ENCODE assay signal across 10 cellular contexts in the genomic region with DNA sequence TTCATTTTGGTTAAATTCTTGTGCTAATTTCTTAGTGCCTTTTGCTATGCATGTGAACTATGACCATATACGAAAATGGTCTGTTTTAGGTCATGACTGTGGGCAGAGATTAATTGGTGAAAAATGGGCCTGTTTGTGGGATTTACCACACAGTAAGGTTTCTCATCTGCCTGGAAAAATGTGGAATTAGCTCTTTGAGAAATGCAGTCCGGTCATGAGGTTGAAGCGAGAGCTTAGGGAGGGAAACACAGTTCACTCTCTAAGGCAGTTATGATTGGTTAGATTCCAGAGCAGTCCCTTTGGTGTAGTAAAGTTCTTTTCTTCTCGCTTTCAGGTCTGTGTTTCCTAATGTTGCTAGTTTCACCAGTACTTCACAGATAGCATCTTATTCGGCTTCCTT. TPM values are rescaled to one million over a fixed set of nuclear protein-coding genes. Genes with fewer than 3 reads are reported as not detected.
A peak's percentile ranks its signal among the peaks of the same experiment; 100 is the strongest.
DNase-seq lines count a peak whose midpoint lies in the region; ATAC-seq, FAIRE-seq and TF ChIP-seq lines count a peak whose summit lies in the region.
"Had no signal": no experiment of that assay in that cellular context is flagged by ENCODE, and none has a peak within 500 bp of the region (broad histone marks: within the 10 kb centered on the region; RNA-seq: fewer than 3 reads in every experiment).

No MANE protein-coding gene starts in this region.

- H3F3A ChIP-seq in smooth muscle cell (ENCODE audit: low read depth), result no peaks in the 10 kb centered on the region

- peak overlapping the region; percentile 83 for H3K4me3 Mint-ChIP-seq in activated CD4-positive, alpha-beta T cell treated with anti-CD3 and anti-CD28 coated beads, Interleukin-2, amount 10 ng/mL, durations not matched to agents 24 days and 14 days

- intact Hi-C loops in activated CD4-positive, alpha-beta T cell treated with anti-CD3 and anti-CD28 coated beads, Interleukin-2, amount 10 ng/mL, durations not matched to agents 24 days and 14 days (cut with micrococcal nuclease), result loop anchor here (2.0 to 10.0 kb wide), 2 partner anchors 106 to 308 kb away; no protein-coding TSS in a partner anchor

- no peak overlapping the region for H3K27ac ChIP-seq in SK-N-MC
- no peak overlapping the region for H3K27ac ChIP-seq in smooth muscle cell (ENCODE audit: low read depth)
- H3K27ac ChIP-seq: cardiac muscle cell had no signal

- H3K4me3 ChIP-seq in SK-N-MC (peak overlapping the region; percentile 86), smooth muscle cell (peak overlapping the region; percentile 90)

- H3K27me3 ChIP-seq in smooth muscle cell (ENCODE audit: low read depth), result peaks cover 4% of the 10 kb centered on the region
- H3K27me3 ChIP-seq: cardiac muscle cell had no signal

- peaks cover 29% of the 10 kb centered on the region for H3K4me1 Mint-ChIP-seq in activated CD4-positive, alpha-beta T cell treated with anti-CD3 and anti-CD28 coated beads, Interleukin-2, amount 10 ng/mL, durations not matched to agents 24 days and 14 days

- peak overlapping the region; percentile 85 for H3K27ac Mint-ChIP-seq in activated CD4-positive, alpha-beta T cell treated with anti-CD3 and anti-CD28 coated beads, Interleukin-2, amount 10 ng/mL, durations not matched to agents 24 days and 14 days

- no peaks in the 10 kb centered on the region for H3K27me3 Mint-ChIP-seq in activated CD4-positive, alpha-beta T cell treated with anti-CD3 and anti-CD28 coated beads, Interleukin-2, amount 10 ng/mL, durations not matched to agents 24 days and 14 days

- peaks cover 44% of the 10 kb centered on the region for H3K36me3 Mint-ChIP-seq in activated CD4-positive, alpha-beta T cell treated with anti-CD3 and anti-CD28 coated beads, Interleukin-2, amount 10 ng/mL, durations not matched to agents 24 days and 14 days (ENCODE audit: low read depth)

- peak overlapping the region; percentile 67 for H2AFZ ChIP-seq in smooth muscle cell (ENCODE audit: low read depth)

- no peaks in the 10 kb centered on the region for H3K9me3 Mint-ChIP-seq in activated CD4-positive, alpha-beta T cell treated with anti-CD3 and anti-CD28 coated beads, Interleukin-2, amount 10 ng/mL, durations not matched to agents 24 days and 14 days

- TF ChIP-seq POLR2A in GM12892 (IDR thresholded peaks at IDR 0.05; ENCODE audit: low read depth, low read length), result no peak

- peak overlapping the region; percentile 88 for H3K4me2 ChIP-seq in smooth muscle cell

- FAIRE-seq in GM12892 (lab: Jason Lieb, UNC), result no peak

- TF ChIP-seq CTCF in smooth muscle cell (IDR thresholded peaks at IDR 0.05; ENCODE audit: borderline replicate concordance, insufficient read depth, poor library complexity, severe bottlenecking), result no peak

- no peaks in the 10 kb centered on the region for H4K20me1 ChIP-seq in smooth muscle cell (ENCODE audit: low read depth)

- H3K9me3 ChIP-seq in SK-N-MC (ENCODE audit: low read depth, low read length) (no peaks in the 10 kb centered on the region), smooth muscle cell (replicated peaks; ENCODE audit: low read depth) (no peaks in the 10 kb centered on the region)

- H3K9ac ChIP-seq in SK-N-MC (ENCODE audit: insufficient read length) (no peak overlapping the region), smooth muscle cell (ENCODE audit: low read depth) (no peak overlapping the region)

- H3K36me3 ChIP-seq in SK-N-MC (ENCODE audit: insufficient read depth, low read length) (no peaks in the 10 kb centered on the region), smooth muscle cell (ENCODE audit: low read depth) (no peaks in the 10 kb centered on the region)
- H3K36me3 ChIP-seq: cardiac muscle cell had no signal

- no peak for DNase-seq in activated CD4-positive, alpha-beta T cell treated with anti-CD3 and anti-CD28 coated beads, Interleukin-2, amount 10 ng/mL, durations not matched to agents 24 days and 14 days
- DNase-seq in activated CD4-positive, alpha-beta T cell treated with anti-CD3 and anti-CD28 coated beads for 48 hours, result no peak
- DNase-seq in SK-N-MC (ENCODE audit: low read depth, low spot score) (no peak), foreskin melanocyte (peak; percentile 71), smooth muscle cell (lab: John Stamatoyannopoulos, UW; ENCODE audit: unreplicated experiment) (no peak), GM12892 (ENCODE audit: insufficient read length) (no peak), glomerular visceral epithelial cell (ENCODE audit: extremely low spot score) (no peak)
- DNase-seq: NCI-H1930 had no signal

- no peaks in the 10 kb centered on the region for H3K79me2 ChIP-seq in smooth muscle cell (ENCODE audit: low read depth)

- H3K4me1 ChIP-seq in smooth muscle cell (ENCODE audit: low read depth), result peaks cover 8% of the 10 kb centered on the region

- 54% methylated on average over 5 of the region's 5 CpGs for WGBS in smooth muscle cell (ENCODE audit: low lambda C conversion rate)

- ATAC-seq in GM18498 (IDR thresholded peaks at IDR 0.05; ENCODE audit: unreplicated experiment), result no peak

RNA-seq across cellular contexts. Expression of gene PDE3B, which starts 1.2 kb away (rescaled TPM):
- 49.3 and 52.8 TPM in 2 replicates for total RNA-seq in activated CD4-positive, alpha-beta T cell treated with anti-CD3 and anti-CD28 coated beads, Interleukin-2, amount 10 ng/mL, durations not matched to agents 24 days and 14 days
- 1.8 and 8.4 TPM in 2 replicates for total RNA-seq in smooth muscle cell
- 1.7 TPM in 2 replicates for polyA plus RNA-seq in smooth muscle cell
- polyA plus RNA-seq in GM12892 (2012; ENCODE audit: missing spikeins), result 1.4 TPM
